In genomic region chr2:231176061-231176460, GRCh38 we compare ENCODE assay signal across 18 cellular contexts. TPM values are rescaled to one million over a fixed set of nuclear protein-coding genes. Genes with fewer than 3 reads are reported as not detected.
A peak's percentile ranks its signal among the peaks of the same experiment; 100 is the strongest.
DNase-seq lines count a peak whose midpoint lies in the region; ATAC-seq and TF ChIP-seq lines count a peak whose summit lies in the region.
"Had no signal": no experiment of that assay in that cellular context is flagged by ENCODE, and none has a peak within 500 bp of the region (broad histone marks: within the 10 kb centered on the region; RNA-seq: fewer than 3 reads in every experiment).

No MANE protein-coding gene starts in this region.

- H3K27ac Mint-ChIP-seq in activated naive CD8-positive, alpha-beta T cell treated with anti-CD3 and anti-CD28 coated beads, Interleukin-2, amount 50 U/mL, for 24 hours: peak overlapping the region; percentile 21

- H3K4me1 Mint-ChIP-seq in activated naive CD8-positive, alpha-beta T cell treated with anti-CD3 and anti-CD28 coated beads, Interleukin-2, amount 50 U/mL, for 24 hours: peaks cover 32% of the 10 kb centered on the region

- peaks cover 34% of the 10 kb centered on the region for H3K36me3 Mint-ChIP-seq in activated naive CD8-positive, alpha-beta T cell treated with anti-CD3 and anti-CD28 coated beads, Interleukin-2, amount 50 U/mL, for 24 hours (ENCODE audit: low read depth)

- TF ChIP-seq CTCF in right atrium auricular region (IDR thresholded peaks at IDR 0.05) (no peak), psoas muscle (IDR thresholded peaks at IDR 0.05) (no peak)

- H3K36me3 ChIP-seq in right atrium auricular region (peaks cover 19% of the 10 kb centered on the region), psoas muscle (ENCODE audit: insufficient read depth in 1 of 2, low read depth in 1 of 2) (peaks cover 10 to 46% of the 10 kb centered on the region in 2 donors)

- intact Hi-C loops in Right ventricle myocardium superior (cut with DNase I): no loop called here
- intact Hi-C loops in left ventricle myocardium superior (cut with micrococcal nuclease): no loop called here
- intact Hi-C loops in psoas muscle (cut with DNase I): no loop called here

- H3K27ac ChIP-seq in right atrium auricular region (no peak overlapping the region), psoas muscle (peak overlapping the region; percentile 12)
- H3K27ac ChIP-seq: C4-2B had no signal

- ATAC-seq in Right ventricle myocardium superior (ENCODE audit: poor library complexity): peak; percentile 84
- no peak for ATAC-seq in activated naive CD8-positive, alpha-beta T cell treated with anti-CD3 and anti-CD28 coated beads, Interleukin-2, amount 50 U/mL, for 24 hours
- peak; percentile 89 for ATAC-seq in left ventricle myocardium superior
- ATAC-seq in psoas muscle: peak; percentile 11 to 60 (median 33)
- no peak for ATAC-seq in HG03108 (IDR thresholded peaks at IDR 0.05; ENCODE audit: unreplicated experiment)
- no peak for ATAC-seq in HG03378 (IDR thresholded peaks at IDR 0.05; ENCODE audit: unreplicated experiment)
- ATAC-seq: GM12878, Panc1 had no signal

- no peaks in the 10 kb centered on the region for H3K9me3 Mint-ChIP-seq in activated naive CD8-positive, alpha-beta T cell treated with anti-CD3 and anti-CD28 coated beads, Interleukin-2, amount 50 U/mL, for 24 hours

- no peaks in the 10 kb centered on the region for H3K27me3 ChIP-seq in right atrium auricular region
- no peaks in the 10 kb centered on the region for H3K27me3 ChIP-seq in psoas muscle (ENCODE audit: insufficient read depth in 3 of 3, low read length in 2 of 3)
- H3K27me3 ChIP-seq: MG63 had no signal

- no peaks in the 10 kb centered on the region for H3K9me3 ChIP-seq in right atrium auricular region
- H3K9me3 ChIP-seq in psoas muscle: no peaks in the 10 kb centered on the region
- H3K9me3 ChIP-seq: MG63 had no signal

- DNase-seq in Right ventricle myocardium superior (no peak), right atrium auricular region (ENCODE audit: low spot score) (no peak), left ventricle myocardium superior (no peak), psoas muscle (no peak), GM19238 (ENCODE audit: insufficient read length, low spot score) (no peak)
- no peak for DNase-seq in activated naive CD8-positive, alpha-beta T cell treated with anti-CD3 and anti-CD28 coated beads, Interleukin-2, amount 50 U/mL, for 24 hours
- DNase-seq: MG63, NCI-H1092 treated with DMSO at 0.1 percent for 48 hours, NCI-H187, NCI-H2171 treated with DMSO at 0.1 percent for 48 hours, NCI-H82, SHP77 treated with DMSO at 0.1 percent for 48 hours had no signal

- H3K27me3 Mint-ChIP-seq in activated naive CD8-positive, alpha-beta T cell treated with anti-CD3 and anti-CD28 coated beads, Interleukin-2, amount 50 U/mL, for 24 hours: no peaks in the 10 kb centered on the region

- H3K4me1 ChIP-seq in right atrium auricular region: peaks cover 0 to 7% of the 10 kb centered on the region in 2 donors
- H3K4me1 ChIP-seq in psoas muscle: peaks cover 11% of the 10 kb centered on the region

- no peak overlapping the region for H3K4me3 Mint-ChIP-seq in activated naive CD8-positive, alpha-beta T cell treated with anti-CD3 and anti-CD28 coated beads, Interleukin-2, amount 50 U/mL, for 24 hours

- H3K4me3 ChIP-seq in right atrium auricular region (no peak overlapping the region), psoas muscle (no peak overlapping the region)
- H3K4me3 ChIP-seq: GM12878, MG63 had no signal

- WGBS in psoas muscle, 3 donors: 60 to 79% (median 71%) methylated on average over 2 of the region's 2 CpGs

RNA-seq across cellular contexts. Expression of gene ARMC9, which starts 22.4 kb away (rescaled TPM):
- total RNA-seq in Right ventricle myocardium superior: 0.89 TPM
- total RNA-seq in right atrium auricular region: 1 to 10 TPM; 2.0 to 2.9 TPM
- total RNA-seq in left ventricle myocardium superior: 2.3 TPM
- 10 to 100 TPM in 1 of 4 donors, 1 to 10 TPM in 3; 1.4 to 18.4 (median 2.6) TPM for total RNA-seq in psoas muscle
- polyA plus RNA-seq in psoas muscle: 1 to 10 TPM; 2.1 to 2.3 (median 2.2) TPM

RNA-seq across cellular contexts. Expression of gene HTR2B, which starts 51.2 kb away (rescaled TPM):
- total RNA-seq in Right ventricle myocardium superior (0.24 TPM), right atrium auricular region (1 to 10 TPM; 2.8 to 7.3 TPM), left ventricle myocardium superior (0.50 TPM), psoas muscle (under 1 TPM in 3 of 4 donors, not detected in 1; 0.17 to 0.54 (median 0.24) TPM)
- under 1 TPM in 2 of 3 donors, not detected in 1; 0.08 to 0.13 TPM for polyA plus RNA-seq in psoas muscle
- total RNA-seq: NCI-H460 had no signal

Comparison
In these comparisons a context has a peak if more than half of its experiments do, and no peak if none do; other contexts are left out.
1. ATAC-seq: peak in Right ventricle myocardium superior (single experiment), left ventricle myocardium superior (single experiment) and psoas muscle (4 of 4); none in activated naive CD8-positive, alpha-beta T cell treated with anti-CD3 and anti-CD28 coated beads, Interleukin-2, amount 50 U/mL, for 24 hours (single experiment), HG03108 (single experiment) and HG03378 (single experiment).